In the genomic region with DNA sequence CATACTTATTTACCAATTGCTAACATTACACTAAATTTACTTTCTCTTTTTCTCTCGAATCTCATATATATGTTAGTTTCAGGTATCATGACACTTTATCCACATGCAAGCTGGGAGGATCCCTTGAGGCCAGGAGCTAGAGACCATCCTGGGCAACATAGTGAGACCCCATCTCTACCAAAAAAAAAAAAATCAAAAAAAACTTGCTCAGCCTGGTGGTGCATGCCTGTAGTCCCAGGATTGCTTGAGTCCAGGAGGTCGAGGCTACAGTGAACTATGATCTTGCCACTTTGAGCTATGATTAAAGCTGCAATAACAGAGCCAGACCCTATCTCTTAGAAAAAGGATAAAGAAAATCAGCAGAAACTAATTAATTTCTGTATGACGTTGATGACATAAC, we compare ENCODE assay signal across 29 cellular contexts. TPM values are rescaled to one million over a fixed set of nuclear protein-coding genes. Genes with fewer than 3 reads are reported as not detected.
DNase-seq lines count a peak whose midpoint lies in the region; ATAC-seq and TF ChIP-seq lines count a peak whose summit lies in the region.
"Had no signal": no experiment of that assay in that cellular context is flagged by ENCODE, and none has a peak within 500 bp of the region (broad histone marks: within the 10 kb centered on the region; RNA-seq: fewer than 3 reads in every experiment).

No MANE protein-coding gene starts in this region.

- H3K23ac ChIP-seq in IMR-90 (ENCODE audit: low read depth, low read length), result no peak overlapping the region

- no peak for DNase-seq in IMR-90
- no peak for DNase-seq in stimulated activated naive B cell treated with anti-CD40 and anti-IgM and Interleukin-4, amounts not matched to agents 10 μg/mL and 1 μg/mL and 100 μg/mL, for 72 hours
- DNase-seq in SW 1271 (lab: John Stamatoyannopoulos, UW), result no peak
- DNase-seq in activated gamma-delta T cell (lab: John Stamatoyannopoulos, UW), result no peak
- DNase-seq: Calu3; CD8-positive, alpha-beta memory T cell; DMS79 treated with DMSO at 0.1 percent for 48 hours; GF-D8; GM23248; H7; KBM-7; MG63; NCI-H1105 treated with DMSO at 0.1 percent for 48 hours; NCI-H146; NCI-H1930; NCI-H2107; NCI-H524; NCI-H774; NK-92 treated with Interleukin-12 subunit alpha and Interleukin-12 subunit beta, amount 100 ng/mL, for 24 hours; Right ventricle myocardium superior; RPMI8226 had no signal

- H3K4me2 ChIP-seq in IMR-90 (ENCODE audit: low read depth, low read length), result no peak overlapping the region
- H3K4me2 ChIP-seq: BLaER1 had no signal

- H3K18ac ChIP-seq in IMR-90 (ENCODE audit: low read depth, low read length), result no peak overlapping the region

- H2BK15ac ChIP-seq in IMR-90 (ENCODE audit: low read depth, low read length), result peak overlapping the region; percentile 70; the same call in 1 of the 3 replicates

- CTCF ChIA-PET in IMR-90 (lab: Yijun Ruan, JAX), result no interaction called here

- H4K5ac ChIP-seq in IMR-90 (ENCODE audit: low read depth, low read length), result no peak overlapping the region

- H3K27me3 Mint-ChIP-seq in dendritic cell treated with granulocyte-macrophage colony-stimulating factor and Interleukin-4, amounts not matched to agents 40 ng/mL and 50 ng/mL, for 4 days, result peaks cover 10% of the 10 kb centered on the region
- peaks cover 6 to 7% of the 10 kb centered on the region in 2 donors for H3K27me3 Mint-ChIP-seq in stimulated activated naive B cell treated with anti-CD40 and anti-IgM and Interleukin-4, amounts not matched to agents 10 μg/mL and 1 μg/mL and 100 μg/mL, for 72 hours

- H3K36me3 ChIP-seq in IMR-90 (ENCODE audit: control insufficient read depth, insufficient read depth, low read length), result no peaks in the 10 kb centered on the region
- H3K36me3 ChIP-seq: BLaER1, MG63, SJSA1 had no signal

- peaks cover 23% of the 10 kb centered on the region for H3K27me3 ChIP-seq in IMR-90 (ENCODE audit: control insufficient read depth, insufficient read depth, low read length)
- H3K27me3 ChIP-seq: MG63, SJSA1 had no signal

- H4K8ac ChIP-seq in IMR-90 (ENCODE audit: low read depth in 2 of 2, low read length in 2 of 2), result no peak overlapping the region

- H2AK5ac ChIP-seq in IMR-90 (ENCODE audit: low read depth, low read length), result peak overlapping the region; percentile 20; the same call in 1 of the 2 replicates

- H2AK9ac ChIP-seq in IMR-90 (replicated peaks; ENCODE audit: low read depth, low read length, poor library complexity), result no peak overlapping the region

- TF ChIP-seq RAD21 in IMR-90 (IDR thresholded peaks at IDR 0.05; ENCODE audit: low read length), result no peak

- no TSS peak for BruUV-seq in IMR-90 (replicated peaks; lab: Mats Ljungman, UMichigan)

- no peak overlapping the region for H3K56ac ChIP-seq in IMR-90 (ENCODE audit: extremely low read depth, insufficient read depth, low read length)

- H3K9me1 ChIP-seq in IMR-90 (ENCODE audit: insufficient read depth, low read length), result no peaks in the 10 kb centered on the region

- no peak overlapping the region for H2AFZ ChIP-seq in IMR-90 (replicated peaks; ENCODE audit: low read length, poor library complexity)
- H2AFZ ChIP-seq: GM23248 had no signal

- no peaks in the 10 kb centered on the region for H3K79me1 ChIP-seq in IMR-90 (ENCODE audit: low read depth in 1 of 2, low read length in 2 of 2)

- H3K27ac Mint-ChIP-seq in dendritic cell treated with granulocyte-macrophage colony-stimulating factor and Interleukin-4, amounts not matched to agents 40 ng/mL and 50 ng/mL, for 4 days, result peak overlapping the region; percentile 90
- H3K27ac Mint-ChIP-seq in stimulated activated naive B cell treated with anti-CD40 and anti-IgM and Interleukin-4, amounts not matched to agents 10 μg/mL and 1 μg/mL and 100 μg/mL, for 72 hours, result peak overlapping the region; percentile 22

- WGBS in IMR-90 (ENCODE audit: extremely low coverage in 2 of 2, insufficient read length in 1 of 2), 2 experiments, result 100% methylated on average over 1 of the region's 3 CpGs; no CpG with 5 or more reads in 1 of the 2 experiments

- peaks cover 54% of the 10 kb centered on the region for H3K4me1 Mint-ChIP-seq in dendritic cell treated with granulocyte-macrophage colony-stimulating factor and Interleukin-4, amounts not matched to agents 40 ng/mL and 50 ng/mL, for 4 days (ENCODE audit: low read depth)
- peaks cover 13 to 48% of the 10 kb centered on the region in 2 donors for H3K4me1 Mint-ChIP-seq in stimulated activated naive B cell treated with anti-CD40 and anti-IgM and Interleukin-4, amounts not matched to agents 10 μg/mL and 1 μg/mL and 100 μg/mL, for 72 hours

- TF ChIP-seq CTCF in C4-2B (conservative IDR thresholded peaks at IDR 0.05) (no peak), IMR-90 (conservative IDR thresholded peaks at IDR 0.05; ENCODE audit: low read depth, low read length) (no peak)

- no peak overlapping the region for H2BK5ac ChIP-seq in IMR-90 (ENCODE audit: low read depth, low read length, poor library complexity, severe bottlenecking)

- POLR2A ChIA-PET in IMR-90 (lab: Charles Lee; ENCODE audit: unreplicated experiment), result no interaction called here

- no peak overlapping the region; the same call in 1 of the 2 replicates for H4K91ac ChIP-seq in IMR-90 (ENCODE audit: insufficient read depth, low read depth, low read length)

- H3K36me3 Mint-ChIP-seq in dendritic cell treated with granulocyte-macrophage colony-stimulating factor and Interleukin-4, amounts not matched to agents 40 ng/mL and 50 ng/mL, for 4 days (ENCODE audit: low read depth), result no peaks in the 10 kb centered on the region
- no peaks in the 10 kb centered on the region for H3K36me3 Mint-ChIP-seq in stimulated activated naive B cell treated with anti-CD40 and anti-IgM and Interleukin-4, amounts not matched to agents 10 μg/mL and 1 μg/mL and 100 μg/mL, for 72 hours
- H3K36me3 Mint-ChIP-seq: CD8-positive, alpha-beta memory T cell had no signal

- peak overlapping the region; percentile 89; the same call in 1 of the 2 replicates for H3K27ac ChIP-seq in C4-2B
- no peak overlapping the region for H3K27ac ChIP-seq in IMR-90 (ENCODE audit: insufficient read depth, low read length)
- H3K27ac ChIP-seq: BLaER1, GM23248, SJSA1 had no signal

- peaks cover 10% of the 10 kb centered on the region for H3K4me1 ChIP-seq in IMR-90 (ENCODE audit: control insufficient read depth, insufficient read depth, low read length)

- H2BK20ac ChIP-seq in IMR-90 (ENCODE audit: low read depth, low read length), result peak overlapping the region; percentile 90

- no peak for TF ChIP-seq POLR2A in IMR-90 (IDR thresholded peaks at IDR 0.05; ENCODE audit: low read depth, low read length)

- H4K20me1 ChIP-seq in IMR-90 (ENCODE audit: insufficient read depth, low read length), result no peaks in the 10 kb centered on the region
- H4K20me1 ChIP-seq: BLaER1 had no signal

- H3K9ac ChIP-seq in IMR-90 (ENCODE audit: low read depth, low read length), result no peak overlapping the region
- H3K9ac ChIP-seq: BLaER1, GM23248 had no signal

- no peak overlapping the region for H3K4me3 ChIP-seq in IMR-90 (ENCODE audit: insufficient read depth, low read depth, low read length)
- H3K4me3 ChIP-seq: BLaER1, GM23248, MG63, SJSA1 had no signal

- no peak overlapping the region; the same call in 1 of the 2 replicates for H2BK120ac ChIP-seq in IMR-90 (ENCODE audit: low read depth, low read length)

- ATAC-seq in IMR-90 (ENCODE audit: low read depth) (no peak), GM18870 (IDR thresholded peaks at IDR 0.05; ENCODE audit: unreplicated experiment) (no peak)
- no peak for ATAC-seq in stimulated activated naive B cell treated with anti-CD40 and anti-IgM and Interleukin-4, amounts not matched to agents 10 μg/mL and 1 μg/mL and 100 μg/mL, for 72 hours (replicated peaks)

- no peak overlapping the region for H3K14ac ChIP-seq in IMR-90 (replicated peaks; ENCODE audit: low read depth, low read length)

- H3K9me3 Mint-ChIP-seq in dendritic cell treated with granulocyte-macrophage colony-stimulating factor and Interleukin-4, amounts not matched to agents 40 ng/mL and 50 ng/mL, for 4 days, result no peaks in the 10 kb centered on the region
- H3K9me3 Mint-ChIP-seq in stimulated activated naive B cell treated with anti-CD40 and anti-IgM and Interleukin-4, amounts not matched to agents 10 μg/mL and 1 μg/mL and 100 μg/mL, for 72 hours, result no peaks in the 10 kb centered on the region
- H3K9me3 Mint-ChIP-seq: CD8-positive, alpha-beta memory T cell had no signal

- dilution Hi-C loops in IMR-90 (cut with HindIII; ENCODE audit: low sequenced_read_pairs, unreplicated experiment), result no loop called here

- no peaks in the 10 kb centered on the region for H3K9me3 ChIP-seq in IMR-90 (ENCODE audit: control insufficient read depth, insufficient read depth, low read length)
- H3K9me3 ChIP-seq: BLaER1, MG63, SJSA1 had no signal

- in situ Hi-C loops in IMR-90 (cut with MboI; ENCODE audit: low sequenced_read_pairs), result no loop called here

- intact Hi-C loops in IMR-90 (cut with micrococcal nuclease), result no loop called here
- intact Hi-C loops in dendritic cell treated with granulocyte-macrophage colony-stimulating factor and Interleukin-4, amounts not matched to agents 40 ng/mL and 50 ng/mL, for 4 days (cut with micrococcal nuclease), result no loop called here

- H3K4ac ChIP-seq in IMR-90 (ENCODE audit: low read depth, low read length), result no peak overlapping the region; the same call in 1 of the 2 replicates

- H3K4me3 Mint-ChIP-seq in dendritic cell treated with granulocyte-macrophage colony-stimulating factor and Interleukin-4, amounts not matched to agents 40 ng/mL and 50 ng/mL, for 4 days, result no peak overlapping the region
- no peak overlapping the region for H3K4me3 Mint-ChIP-seq in stimulated activated naive B cell treated with anti-CD40 and anti-IgM and Interleukin-4, amounts not matched to agents 10 μg/mL and 1 μg/mL and 100 μg/mL, for 72 hours
- H3K4me3 Mint-ChIP-seq: CD8-positive, alpha-beta memory T cell had no signal

RNA-seq across cellular contexts. Expression of a gene that starts 3.8 kb away (rescaled TPM):
- not detected in 2 replicates for total RNA-seq in IMR-90 (2012; rRNA removed)
- polyA plus RNA-seq in IMR-90 (2012; rRNA removed), result not detected in 2 replicates
- not detected in 2 replicates for polyA plus RNA-seq in IMR-90 (2012; cell fraction: cytosol; rRNA removed)
- polyA plus RNA-seq in IMR-90 (2012; cell fraction: nucleus; rRNA removed; ENCODE audit: low replicate concordance), result not detected in 2 replicates
- total RNA-seq: Calu3; CD8-positive, alpha-beta memory T cell; GM23248; H7; HT1080; LHCN-M2; SJSA1 had no signal
- polyA plus RNA-seq: AG04450; CD8-positive, alpha-beta memory T cell; GM23248 had no signal

RNA-seq across cellular contexts. Expression of a gene that starts 28.7 kb away (rescaled TPM):
- total RNA-seq in IMR-90 (2012; rRNA removed), result 15.8 and 20.6 TPM in 2 replicates
- 83.4 and 95.6 TPM in 2 replicates for polyA plus RNA-seq in IMR-90 (2012; rRNA removed)
- polyA plus RNA-seq in IMR-90 (2012; cell fraction: cytosol; rRNA removed), result 27.4 and 66.8 TPM in 2 replicates
- polyA plus RNA-seq in IMR-90 (2012; cell fraction: nucleus; rRNA removed; ENCODE audit: low replicate concordance), result 778 and 1,218 TPM in 2 replicates

RNA-seq across cellular contexts. Expression of a gene that starts 40.3 kb away (rescaled TPM):
- 21.7 and 25.3 TPM in 2 replicates for total RNA-seq in IMR-90 (2012; rRNA removed)
- 34.1 and 38.1 TPM in 2 replicates for polyA plus RNA-seq in IMR-90 (2012; rRNA removed)
- 45.7 and 62.0 TPM in 2 replicates for polyA plus RNA-seq in IMR-90 (2012; cell fraction: cytosol; rRNA removed)
- 134 and 167 TPM in 2 replicates for polyA plus RNA-seq in IMR-90 (2012; cell fraction: nucleus; rRNA removed; ENCODE audit: low replicate concordance)
